Comparison of ENCODE assay signal across 8 cellular contexts in genomic region chr11:8263109-8263768, GRCh38. TPM values are rescaled to one million over a fixed set of nuclear protein-coding genes. Genes with fewer than 3 reads are reported as not detected.
DNase-seq lines count a peak whose midpoint lies in the region; ATAC-seq and TF ChIP-seq lines count a peak whose summit lies in the region.

No MANE protein-coding gene starts in this region.

- peak overlapping the region; percentile 87 for H3K4me3 Mint-ChIP-seq in T-helper 17 cell

- TF ChIP-seq EP300 in sigmoid colon (IDR thresholded peaks at IDR 0.05): no peak

- H3K4me1 ChIP-seq in GM23248 (ENCODE audit: insufficient read depth): peaks cover 5% of the 10 kb centered on the region; the same call in 1 of the 2 replicates
- H3K4me1 ChIP-seq in left ventricle myocardium inferior: peaks cover 35% of the 10 kb centered on the region
- peaks cover 0 to 31% (median 25%) of the 10 kb centered on the region in 4 donors for H3K4me1 ChIP-seq in sigmoid colon

- peak overlapping the region; percentile 82 for H3K4me2 ChIP-seq in GM23248 (ENCODE audit: unreplicated experiment)

- in situ Hi-C loops in GM23248 (cut with MboI): no loop called here

- no peak for TF ChIP-seq POLR2A in sigmoid colon (IDR thresholded peaks at IDR 0.05)

- intact Hi-C loops in left ventricle myocardium inferior (cut with micrococcal nuclease) (no loop called here), sigmoid colon (cut with DNase I) (loop anchor here (1.0 to 10.0 kb wide), 3 partner anchors 38 to 258 kb away; no protein-coding TSS in a partner anchor)

- DNase-seq in AG10803 (ENCODE audit: low read depth): no peak
- DNase-seq in GM23248: peak; percentile 42
- DNase-seq in T-helper 17 cell: no peak
- DNase-seq in left ventricle myocardium inferior: no peak
- peak; percentile 59 for DNase-seq in sigmoid colon
- DNase-seq in GF-D8 (lab: John Stamatoyannopoulos, UW): no peak
- no peak for DNase-seq in NCI-H128 (lab: John Stamatoyannopoulos, UW; ENCODE audit: unreplicated experiment)
- no peak for DNase-seq in NAMALWA (ENCODE audit: low spot score)

- H3K4me3 ChIP-seq in AG10803 (ENCODE audit: low read length) (0 out of 2 replicates have a peak overlapping the region, but pooled peaks have one; percentile 1), GM23248 (peak overlapping the region; percentile 65), left ventricle myocardium inferior (peak overlapping the region; percentile 70), sigmoid colon (peak overlapping the region; percentile 28 to 57 (median 52))

- H3K9me2 ChIP-seq in GM23248 (ENCODE audit: insufficient read depth): no peaks in the 10 kb centered on the region

- no peak overlapping the region for H3K9ac ChIP-seq in GM23248

- no peak for TF ChIP-seq CTCF in AG10803 (conservative IDR thresholded peaks at IDR 0.05; ENCODE audit: low read length)
- TF ChIP-seq CTCF in left ventricle myocardium inferior (IDR thresholded peaks at IDR 0.05; ENCODE audit: borderline replicate concordance): no peak
- TF ChIP-seq CTCF in sigmoid colon (IDR thresholded peaks at IDR 0.05): no peak

- H3F3A ChIP-seq in GM23248 (ENCODE audit: insufficient read depth): no peaks in the 10 kb centered on the region

- H3K36me3 ChIP-seq in GM23248 (ENCODE audit: low read depth) (no peaks in the 10 kb centered on the region), left ventricle myocardium inferior (no peaks in the 10 kb centered on the region), sigmoid colon (no peaks in the 10 kb centered on the region)

- no peaks in the 10 kb centered on the region for H4K20me1 ChIP-seq in GM23248 (ENCODE audit: insufficient read depth)

- H3K27ac Mint-ChIP-seq in T-helper 17 cell: no peak overlapping the region

- ATAC-seq in T-helper 17 cell: peak; percentile 48

- H3K27me3 ChIP-seq in GM23248 (replicated peaks; ENCODE audit: insufficient read depth) (peaks cover 50% of the 10 kb centered on the region), left ventricle myocardium inferior (ENCODE audit: low read depth) (peaks cover 85% of the 10 kb centered on the region), sigmoid colon (peaks cover 12 to 39% (median 36%) of the 10 kb centered on the region in 3 donors)

- peaks cover 81% of the 10 kb centered on the region for H3K27me3 Mint-ChIP-seq in T-helper 17 cell

- 2% methylated on average over 22 to 44 of the region's 53 CpGs for WGBS in GM23248 (ENCODE audit: low coverage in 1 of 2, low lambda C conversion rate in 2 of 2, missing lambda C conversion rate in 2 of 2), 2 experiments
- WGBS in sigmoid colon, 2 donors: 1% methylated on average over 53 of the region's 53 CpGs

- H3K9me3 ChIP-seq in GM23248 (ENCODE audit: low read depth): no peaks in the 10 kb centered on the region
- H3K9me3 ChIP-seq in T-helper 17 cell (ENCODE audit: control insufficient read depth, low read length, poor library complexity, severe bottlenecking): no peaks in the 10 kb centered on the region
- no peaks in the 10 kb centered on the region for H3K9me3 ChIP-seq in left ventricle myocardium inferior (replicated peaks)
- no peaks in the 10 kb centered on the region for H3K9me3 ChIP-seq in sigmoid colon

- H3K79me2 ChIP-seq in GM23248 (ENCODE audit: insufficient read depth): no peaks in the 10 kb centered on the region

- H3K27ac ChIP-seq in GM23248: no peak overlapping the region
- H3K27ac ChIP-seq in left ventricle myocardium inferior (replicated peaks): peak overlapping the region; percentile 27
- H3K27ac ChIP-seq in sigmoid colon: peak overlapping the region in 3 of 4 donors; percentile 19 to 63 (median 22)

- H3K4me1 Mint-ChIP-seq in T-helper 17 cell: peaks cover 11% of the 10 kb centered on the region

- no peaks in the 10 kb centered on the region for H3K36me3 Mint-ChIP-seq in T-helper 17 cell (ENCODE audit: low read depth)

- peak overlapping the region; percentile 73 for H2AFZ ChIP-seq in GM23248

RNA-seq across cellular contexts. Expression of gene LMO1, which starts 0.4 kb away (rescaled TPM):
- total RNA-seq in GM23248 (2014; rRNA removed; shearing (Covaris generic)): not detected in 2 replicates
- polyA plus RNA-seq in GM23248 (2016; fragmentation: Nextera tagmentation; extraction: Ambion mirVana) (not detected in 2 replicates), sigmoid colon (under 1 TPM in 1 of 3 donors, not detected in 2; 0.04 TPM)
- total RNA-seq in T-helper 17 cell (not detected), left ventricle myocardium inferior (2.3 TPM), sigmoid colon (1 to 10 TPM in 1 of 4 donors, under 1 TPM in 1, not detected in 2; 0.66 to 1.8 TPM)

Comparison
In these comparisons a context has a peak if more than half of its experiments do, and no peak if none do; other contexts are left out.
1. DNase-seq: peak in GM23248 (single experiment) and sigmoid colon (single experiment); none in AG10803 (single experiment), T-helper 17 cell (0 of 3), left ventricle myocardium inferior (single experiment), GF-D8 (single experiment), NCI-H128 (single experiment) and NAMALWA (single experiment).
2. H3K4me3 ChIP-seq: peak in every context shown above with its lines; median percentile 70 in left ventricle myocardium inferior; 65 in GM23248; 52 in sigmoid colon; 1 in AG10803.